1 cellular context compared by ENCODE assay signal in the genomic region with DNA sequence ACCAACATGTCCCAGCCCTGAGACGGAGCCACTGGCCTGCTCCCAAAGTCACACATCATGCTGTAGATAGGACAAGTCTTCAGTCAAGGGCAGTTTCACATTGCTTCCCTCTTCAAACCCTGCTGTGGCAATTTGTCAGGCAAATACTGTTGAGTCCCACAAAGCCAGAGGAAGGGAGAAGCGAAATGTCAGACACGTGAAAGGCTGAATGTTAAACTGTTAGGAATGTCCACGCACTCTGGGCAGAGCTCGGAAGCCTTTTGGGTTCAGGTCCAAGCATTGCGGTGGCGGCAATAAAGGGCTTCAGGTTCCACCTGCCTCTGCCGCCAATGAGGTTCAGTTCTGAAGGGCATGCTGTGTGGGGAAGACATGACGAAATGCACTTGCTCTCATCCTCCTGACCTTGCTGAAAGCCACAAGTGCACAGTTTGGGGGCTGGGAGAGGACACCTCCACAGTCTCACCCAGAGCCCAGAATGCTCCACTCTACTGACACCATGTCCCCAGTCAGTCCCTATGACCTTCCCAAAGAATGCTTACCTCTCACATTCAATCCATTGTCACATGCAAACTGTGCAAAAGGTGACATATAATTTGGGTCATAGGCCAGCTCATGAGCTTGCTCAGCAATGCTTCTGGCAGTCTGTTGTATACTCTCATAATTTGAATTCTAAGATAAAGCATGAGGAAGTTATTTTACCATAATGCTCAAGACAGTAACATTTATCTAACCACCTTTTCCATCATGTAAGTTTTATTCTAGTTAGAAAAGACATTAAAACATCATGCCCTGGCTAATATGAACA.
TF ChIP-seq lines count a peak whose summit lies in the region.

No MANE protein-coding gene starts in this region.

TF ChIP-seq in Ishikawa, 13 proteins besides CTCF, POLR2A, EP300 and RAD21 (continued from another document):
- TF ChIP-seq FOXM1 (IDR thresholded peaks at IDR 0.05; ENCODE audit: borderline replicate concordance, low read depth) (no peak), EGR1 (IDR thresholded peaks at IDR 0.05) (no peak), TCF12 (IDR thresholded peaks at IDR 0.05; ENCODE audit: low read depth) (peak; percentile 56; the same call in 1 of the 2 replicates)
- TF ChIP-seq, protein P1, sequence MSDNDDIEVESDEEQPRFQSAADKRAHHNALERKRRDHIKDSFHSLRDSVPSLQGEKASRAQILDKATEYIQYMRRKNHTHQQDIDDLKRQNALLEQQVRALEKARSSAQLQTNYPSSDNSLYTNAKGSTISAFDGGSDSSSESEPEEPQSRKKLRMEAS (IDR thresholded peaks at IDR 0.05) = peak; percentile 84
- TF ChIP-seq, protein P2, sequence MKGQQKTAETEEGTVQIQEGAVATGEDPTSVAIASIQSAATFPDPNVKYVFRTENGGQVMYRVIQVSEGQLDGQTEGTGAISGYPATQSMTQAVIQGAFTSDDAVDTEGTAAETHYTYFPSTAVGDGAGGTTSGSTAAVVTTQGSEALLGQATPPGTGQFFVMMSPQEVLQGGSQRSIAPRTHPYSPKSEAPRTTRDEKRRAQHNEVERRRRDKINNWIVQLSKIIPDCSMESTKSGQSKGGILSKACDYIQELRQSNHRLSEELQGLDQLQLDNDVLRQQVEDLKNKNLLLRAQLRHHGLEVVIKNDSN (IDR thresholded peaks at IDR 0.05) = 0 out of 2 replicates have a peak, but pooled peaks have one; percentile 19
